ENCODE assay signal across 11 cellular contexts in genomic region chr2:17912266-17912691, GRCh38. TPM values are rescaled to one million over a fixed set of nuclear protein-coding genes. Genes with fewer than 3 reads are reported as not detected.
DNase-seq lines count a peak whose midpoint lies in the region; ATAC-seq and TF ChIP-seq lines count a peak whose summit lies in the region.
"Had no signal": no experiment of that assay in that cellular context is flagged by ENCODE, and none has a peak within 500 bp of the region (broad histone marks: within the 10 kb centered on the region; RNA-seq: fewer than 3 reads in every experiment).

No MANE protein-coding gene starts in this region.

- no peaks in the 10 kb centered on the region for H3K36me3 ChIP-seq in right atrium auricular region
- H3K36me3 ChIP-seq in stomach smooth muscle (ENCODE audit: control insufficient read depth in 2 of 2, insufficient read depth in 2 of 2, low read length in 2 of 2): no peaks in the 10 kb centered on the region
- H3K36me3 ChIP-seq: HAP-1 had no signal

- H3K27me3 ChIP-seq in right atrium auricular region (no peaks in the 10 kb centered on the region), stomach smooth muscle (ENCODE audit: control insufficient read depth in 1 of 2, insufficient read depth in 2 of 2, low read length in 2 of 2) (no peaks in the 10 kb centered on the region)

- no peak for TF ChIP-seq CTCF in right atrium auricular region (IDR thresholded peaks at IDR 0.05)

- intact Hi-C loops in Right ventricle myocardium superior (cut with DNase I): no loop called here

- ATAC-seq in Right ventricle myocardium superior (ENCODE audit: poor library complexity): peak; percentile 38
- peak; percentile 100 for ATAC-seq in HG02852 (IDR thresholded peaks at IDR 0.05; ENCODE audit: unreplicated experiment)
- no peak for ATAC-seq in esophagus mucosa

- H3K9ac ChIP-seq in stomach smooth muscle (ENCODE audit: low read length in 2 of 2): no peak overlapping the region

- H3K27ac ChIP-seq in right atrium auricular region: no peak overlapping the region
- no peak overlapping the region for H3K27ac ChIP-seq in stomach smooth muscle (ENCODE audit: low read length)

- H3K4me3 ChIP-seq in right atrium auricular region (no peak overlapping the region), stomach smooth muscle (ENCODE audit: low read length in 2 of 2) (peak overlapping the region; percentile 50 to 63)
- H3K4me3 ChIP-seq: HAP-1 had no signal

- DNase-seq in Right ventricle myocardium superior: no peak
- no peak for DNase-seq in right atrium auricular region (ENCODE audit: low spot score)
- peak; percentile 64 for DNase-seq in NAMALWA (ENCODE audit: low spot score)
- DNase-seq in kidney glomerular epithelial cell (lab: John Stamatoyannopoulos, UW): no peak
- DNase-seq in ureter (ENCODE audit: low spot score): no peak
- DNase-seq: dermis blood vessel endothelial cell, kidney had no signal

- H3K9me3 ChIP-seq in right atrium auricular region (no peaks in the 10 kb centered on the region), stomach smooth muscle (ENCODE audit: control insufficient read depth in 2 of 2, low read length in 2 of 2) (no peaks in the 10 kb centered on the region)
- H3K9me3 ChIP-seq: HAP-1 had no signal

- H3K4me1 ChIP-seq in right atrium auricular region (no peaks in the 10 kb centered on the region), stomach smooth muscle (ENCODE audit: control insufficient read depth, insufficient read depth, low read length) (peaks cover 16% of the 10 kb centered on the region)

RNA-seq across cellular contexts. Expression of gene KCNS3, which starts 33.8 kb away (rescaled TPM):
- total RNA-seq in Right ventricle myocardium superior (4.2 TPM), right atrium auricular region (10 to 100 TPM in 1 of 2 donors, 1 to 10 TPM in 1; 3.7 to 13.7 TPM), esophagus mucosa (3.4 TPM), ureter (20.3 TPM)

Comparison
In these comparisons a context has a peak if more than half of its experiments do, and no peak if none do; other contexts are left out.
1. H3K4me3 ChIP-seq: peak in stomach smooth muscle (2 of 2); none in right atrium auricular region (0 of 2).